In the genomic region with DNA sequence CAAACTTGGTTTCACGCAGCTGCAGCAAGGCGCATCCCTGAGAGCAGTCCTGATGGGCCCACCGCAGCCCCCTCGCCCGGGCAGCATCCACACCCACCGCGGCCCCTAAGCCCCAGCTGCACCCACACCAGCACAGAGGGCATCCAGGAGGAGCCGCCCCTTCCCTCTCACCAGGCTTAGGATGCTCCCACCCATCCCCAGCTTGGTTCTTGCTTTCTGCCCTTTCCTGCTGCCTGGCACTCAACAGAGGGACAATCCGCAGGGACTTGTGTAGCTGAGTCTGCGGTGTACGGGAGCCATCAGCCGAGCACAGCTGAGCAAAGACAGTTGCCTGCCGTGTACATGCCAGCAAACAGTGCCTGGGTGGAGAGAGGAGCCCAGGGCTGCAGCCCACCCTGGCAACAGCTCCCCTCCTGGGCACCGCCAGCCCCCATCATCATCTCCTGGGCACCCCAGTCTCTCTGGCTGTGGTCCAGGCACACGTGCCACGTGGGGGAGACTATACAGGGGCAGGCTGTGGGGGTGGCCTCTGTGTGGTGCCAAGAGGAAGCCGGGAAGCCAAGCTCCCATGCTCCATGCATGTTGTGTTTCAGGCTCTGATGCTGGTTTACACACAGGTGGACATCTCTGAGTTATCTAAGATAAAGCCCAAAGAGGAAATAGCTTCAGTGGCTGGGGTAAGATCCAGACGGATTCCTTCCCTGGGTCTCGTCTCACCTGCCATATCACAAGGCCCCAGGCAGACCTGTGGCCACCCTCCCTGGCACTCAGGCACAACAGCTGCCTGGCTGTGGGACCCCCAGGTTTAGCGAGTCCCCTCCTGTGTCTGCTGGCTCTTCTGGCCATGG, we compare ENCODE assay signal across 9 cellular contexts. TPM values are rescaled to one million over a fixed set of nuclear protein-coding genes. Genes with fewer than 3 reads are reported as not detected.
A peak's percentile ranks its signal among the peaks of the same experiment; 100 is the strongest.
DNase-seq lines count a peak whose midpoint lies in the region; ATAC-seq and TF ChIP-seq lines count a peak whose summit lies in the region.
"Had no signal": no experiment of that assay in that cellular context is flagged by ENCODE, and none has a peak within 500 bp of the region (broad histone marks: within the 10 kb centered on the region; RNA-seq: fewer than 3 reads in every experiment).

No MANE protein-coding gene starts in this region.

- H3K79me2 ChIP-seq in OCI-LY7 (ENCODE audit: insufficient read depth, low read depth, low read length) = peaks cover 38% of the 10 kb centered on the region

- no peaks in the 10 kb centered on the region for H3K9me3 Mint-ChIP-seq in activated naive CD4-positive, alpha-beta T cell treated with anti-CD3 and anti-CD28 coated beads, Interleukin-2, amount 10 ng/mL, durations not matched to agents 7 days and 5 days
- no peaks in the 10 kb centered on the region for H3K9me3 Mint-ChIP-seq in endodermal cell

- H3K4me3 Mint-ChIP-seq in activated naive CD4-positive, alpha-beta T cell treated with anti-CD3 and anti-CD28 coated beads, Interleukin-2, amount 10 ng/mL, durations not matched to agents 7 days and 5 days = peak overlapping the region; percentile 59
- no peak overlapping the region for H3K4me3 Mint-ChIP-seq in endodermal cell

- no peak overlapping the region for H3K9ac ChIP-seq in endodermal cell (ENCODE audit: extremely low read depth, low read length, poor library complexity, severe bottlenecking)

- BruUV-seq in OCI-LY7 (replicated peaks; lab: Mats Ljungman, UMichigan) = no TSS peak

- peaks cover 78% of the 10 kb centered on the region for H3K4me1 Mint-ChIP-seq in activated naive CD4-positive, alpha-beta T cell treated with anti-CD3 and anti-CD28 coated beads, Interleukin-2, amount 10 ng/mL, durations not matched to agents 7 days and 5 days
- H3K4me1 Mint-ChIP-seq in endodermal cell = peaks cover 16% of the 10 kb centered on the region

- peaks cover 5% of the 10 kb centered on the region for H3K36me3 Mint-ChIP-seq in activated naive CD4-positive, alpha-beta T cell treated with anti-CD3 and anti-CD28 coated beads, Interleukin-2, amount 10 ng/mL, durations not matched to agents 7 days and 5 days
- H3K36me3 Mint-ChIP-seq in endodermal cell (ENCODE audit: low read depth) = no peaks in the 10 kb centered on the region

- POLR2A ChIA-PET in OCI-LY7 (lab: Charles Lee) = interaction anchor here (2.9 kb wide), 1 partner anchor 35 kb away, joined by 20 read pairs; no protein-coding TSS in a partner anchor

- H3K4me1 ChIP-seq in OCI-LY7 (ENCODE audit: insufficient read depth, low read length, poor library complexity, severe bottlenecking) = peaks cover 99% of the 10 kb centered on the region
- peaks cover 19% of the 10 kb centered on the region for H3K4me1 ChIP-seq in endodermal cell (ENCODE audit: control insufficient read depth, insufficient read depth, low read length)
- H3K4me1 ChIP-seq in upper lobe of right lung = peaks cover 36% of the 10 kb centered on the region

- no peak for ATAC-seq in upper lobe of right lung
- ATAC-seq in GM18502 (IDR thresholded peaks at IDR 0.05; ENCODE audit: poor library complexity, unreplicated experiment) = no peak
- no peak for ATAC-seq in GM19395 (IDR thresholded peaks at IDR 0.05; ENCODE audit: unreplicated experiment)

- H3K9me3 ChIP-seq in OCI-LY7 (ENCODE audit: low read length) (no peaks in the 10 kb centered on the region), endodermal cell (ENCODE audit: control insufficient read depth, low read length) (no peaks in the 10 kb centered on the region), upper lobe of right lung (no peaks in the 10 kb centered on the region)

- no peak for TF ChIP-seq CTCF in OCI-LY7 (conservative IDR thresholded peaks at IDR 0.05; ENCODE audit: low read length)
- no peak for TF ChIP-seq CTCF in endodermal cell (conservative IDR thresholded peaks at IDR 0.05)
- no peak for TF ChIP-seq CTCF in upper lobe of right lung (IDR thresholded peaks at IDR 0.05)

- H3K27me3 Mint-ChIP-seq in activated naive CD4-positive, alpha-beta T cell treated with anti-CD3 and anti-CD28 coated beads, Interleukin-2, amount 10 ng/mL, durations not matched to agents 7 days and 5 days = no peaks in the 10 kb centered on the region
- peaks cover 39% of the 10 kb centered on the region for H3K27me3 Mint-ChIP-seq in endodermal cell (ENCODE audit: insufficient read depth)

- H3K4me2 ChIP-seq in OCI-LY7 (ENCODE audit: low read length) = peak overlapping the region; percentile 91

- intact Hi-C loops in OCI-LY7 (cut with micrococcal nuclease; ENCODE audit: unreplicated experiment) (loop anchor here (1.0 to 2.0 kb wide), 2 partner anchors 35 to 118 kb away; no protein-coding TSS in a partner anchor), upper lobe of right lung (cut with DNase I) (no loop called here)

- H4K20me1 ChIP-seq in OCI-LY7 (ENCODE audit: insufficient read depth, low read length) = no peaks in the 10 kb centered on the region

- peak overlapping the region; percentile 93 for H3K27ac Mint-ChIP-seq in activated naive CD4-positive, alpha-beta T cell treated with anti-CD3 and anti-CD28 coated beads, Interleukin-2, amount 10 ng/mL, durations not matched to agents 7 days and 5 days
- peak overlapping the region; percentile 52 for H3K27ac Mint-ChIP-seq in endodermal cell

- no peak overlapping the region for H2AFZ ChIP-seq in OCI-LY7 (ENCODE audit: low read length)

- H3K4me3 ChIP-seq in OCI-LY7 (ENCODE audit: low read depth, low read length, poor library complexity, severe bottlenecking) = peak overlapping the region; percentile 59
- no peak overlapping the region for H3K4me3 ChIP-seq in endodermal cell (ENCODE audit: low read length)
- H3K4me3 ChIP-seq in upper lobe of right lung = no peak overlapping the region

- peaks cover 21% of the 10 kb centered on the region for H3K36me3 ChIP-seq in OCI-LY7 (ENCODE audit: insufficient read depth, low read length)
- no peaks in the 10 kb centered on the region for H3K36me3 ChIP-seq in endodermal cell (ENCODE audit: control insufficient read depth, insufficient read depth, low read length)
- H3K36me3 ChIP-seq in upper lobe of right lung = peaks cover 19% of the 10 kb centered on the region

- 89 to 94% methylated on average over 13 to 20 of the region's 20 CpGs for WGBS in endodermal cell (ENCODE audit: insufficient coverage in 1 of 2, insufficient read length in 1 of 2), 2 experiments

- H3K9me2 ChIP-seq in OCI-LY7 (ENCODE audit: insufficient read depth, low read length) = no peaks in the 10 kb centered on the region

- peak overlapping the region; percentile 99 for H3K27ac ChIP-seq in OCI-LY7 (ENCODE audit: low read depth, low read length, poor library complexity, severe bottlenecking)
- H3K27ac ChIP-seq in endodermal cell (ENCODE audit: low read depth, low read length) = peak overlapping the region; percentile 60
- H3K27ac ChIP-seq in upper lobe of right lung = peak overlapping the region; percentile 55

- CTCF ChIA-PET in activated naive CD4-positive, alpha-beta T cell treated with anti-CD3 and anti-CD28 coated beads, Interleukin-2, amount 10 ng/mL, durations not matched to agents 7 days and 5 days (lab: Charles Lee) = interaction anchor here (0.9 to 2.1 kb wide), 3 partner anchors 20 to 167 kb away, joined by 3 to 6 read pairs (median 4); partner anchors contain the start of gene GP1BB
- CTCF ChIA-PET in OCI-LY7 (lab: Charles Lee; ENCODE audit: unreplicated experiment) = interaction anchor here (0.6 to 1.0 kb wide), 2 partner anchors 49 to 160 kb away, joined by 3 to 4 read pairs; no protein-coding TSS in a partner anchor

- H3K27me3 ChIP-seq in endodermal cell (ENCODE audit: control insufficient read depth, insufficient read depth, low read length, poor library complexity, severe bottlenecking) (peaks cover 38% of the 10 kb centered on the region), upper lobe of right lung (no peaks in the 10 kb centered on the region)

- no peak for DNase-seq in activated naive CD4-positive, alpha-beta T cell treated with anti-CD3 and anti-CD28 coated beads, Interleukin-2, amount 10 ng/mL, durations not matched to agents 7 days and 5 days
- no peak for DNase-seq in activated naive CD4-positive, alpha-beta T cell treated with Interleukin-2 at 50 U/mL for 16 hours
- DNase-seq in OCI-LY7 (ENCODE audit: low spot score) (peak; percentile 46), endodermal cell (no peak), upper lobe of right lung (no peak), cerebellar nuclear complex (lab: John Stamatoyannopoulos, UW) (no peak)
- DNase-seq: Calu3 had no signal

RNA-seq across cellular contexts. Expression of gene GNB1L, which starts 36.1 kb away (rescaled TPM):
- 21.2 and 26.7 TPM in 2 replicates for total RNA-seq in OCI-LY7 (2014; rRNA removed; shearing (Covaris generic))
- total RNA-seq in OCI-LY7 (2022) (12.9 and 13.1 TPM in 2 replicates), endodermal cell (10 to 100 TPM in 1 of 2 donors, 1 to 10 TPM in 1; 9.5 to 12.2 TPM), upper lobe of right lung (7.8 TPM)
- polyA plus RNA-seq in endodermal cell (2013, experiment 1 of 2) = 10.1 TPM
- polyA plus RNA-seq in endodermal cell (2013, experiment 2 of 2) = 7.7 TPM

RNA-seq across cellular contexts. Expression of gene RTL10, which starts 36.1 kb away (rescaled TPM):
- total RNA-seq in OCI-LY7 (2014; rRNA removed; shearing (Covaris generic)) = 25.5 and 28.2 TPM in 2 replicates
- 26.1 and 26.2 TPM in 2 replicates for total RNA-seq in OCI-LY7 (2022)
- 10 to 100 TPM; 20.6 to 22.2 TPM for total RNA-seq in endodermal cell
- polyA plus RNA-seq in endodermal cell (2013, experiment 1 of 2) = 12.4 TPM
- polyA plus RNA-seq in endodermal cell (2013, experiment 2 of 2) = 12.1 TPM
- 20.5 TPM for total RNA-seq in upper lobe of right lung

RNA-seq across cellular contexts. Expression of gene COMT, which starts 50.8 kb away (rescaled TPM):
- 102 and 112 TPM in 2 replicates for total RNA-seq in OCI-LY7 (2014; rRNA removed; shearing (Covaris generic))
- total RNA-seq in OCI-LY7 (2022) (89.5 and 90.8 TPM in 2 replicates), endodermal cell (10 to 100 TPM; 26.6 to 27.8 TPM), upper lobe of right lung (175 TPM)
- 84.5 TPM for polyA plus RNA-seq in endodermal cell (2013, experiment 1 of 2)
- polyA plus RNA-seq in endodermal cell (2013, experiment 2 of 2) = 77.3 TPM

RNA-seq across cellular contexts. Expression of gene TXNRD2, which starts 50.9 kb away (rescaled TPM):
- total RNA-seq in OCI-LY7 (2014; rRNA removed; shearing (Covaris generic)) = 24.1 and 28.9 TPM in 2 replicates
- total RNA-seq in OCI-LY7 (2022) = 23.5 and 24.7 TPM in 2 replicates
- total RNA-seq in endodermal cell = 10 to 100 TPM in 1 of 2 donors, 1 to 10 TPM in 1; 7.3 to 13.6 TPM
- 11.2 TPM for polyA plus RNA-seq in endodermal cell (2013, experiment 1 of 2)
- 12.2 TPM for polyA plus RNA-seq in endodermal cell (2013, experiment 2 of 2)
- 40.7 TPM for total RNA-seq in upper lobe of right lung
